ENCODE assay signal across 1 cellular context in the genomic region with DNA sequence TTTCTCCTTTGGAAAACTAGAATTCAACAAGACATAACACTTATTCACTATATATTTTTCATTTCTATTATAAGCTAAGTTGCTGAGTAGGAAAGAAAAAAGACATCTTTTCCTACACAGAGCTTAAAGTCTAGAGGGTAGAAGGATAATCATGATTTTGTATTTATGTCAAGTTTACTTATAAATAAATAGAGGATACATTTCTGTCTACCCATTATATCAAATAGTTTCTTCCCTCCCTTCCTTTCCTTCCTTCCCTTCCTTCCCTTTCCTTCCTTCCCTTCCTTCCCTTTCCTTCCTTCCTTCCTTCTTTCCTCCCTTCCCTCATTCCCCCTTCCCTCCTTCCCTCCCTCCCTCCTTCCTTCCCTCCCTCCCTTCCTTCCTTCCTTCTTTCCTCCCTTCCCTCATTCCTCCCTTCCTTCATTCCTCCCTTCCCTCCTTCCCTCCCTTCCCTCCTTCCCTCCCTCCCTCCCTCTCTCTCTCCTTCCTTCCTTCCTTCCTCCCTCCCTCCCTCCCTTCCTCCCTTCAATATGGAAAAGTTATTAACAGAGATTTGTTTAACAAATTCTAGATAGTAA.
TF ChIP-seq lines count a peak whose summit lies in the region.

No MANE protein-coding gene starts in this region.

TF ChIP-seq in IMR-90, 13 proteins besides CTCF, POLR2A, EP300 and RAD21 (continued from another document):
- TF ChIP-seq, protein P1, sequence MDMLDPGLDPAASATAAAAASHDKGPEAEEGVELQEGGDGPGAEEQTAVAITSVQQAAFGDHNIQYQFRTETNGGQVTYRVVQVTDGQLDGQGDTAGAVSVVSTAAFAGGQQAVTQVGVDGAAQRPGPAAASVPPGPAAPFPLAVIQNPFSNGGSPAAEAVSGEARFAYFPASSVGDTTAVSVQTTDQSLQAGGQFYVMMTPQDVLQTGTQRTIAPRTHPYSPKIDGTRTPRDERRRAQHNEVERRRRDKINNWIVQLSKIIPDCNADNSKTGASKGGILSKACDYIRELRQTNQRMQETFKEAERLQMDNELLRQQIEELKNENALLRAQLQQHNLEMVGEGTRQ (IDR thresholded peaks at IDR 0.05; ENCODE audit: low read depth, low read length) = no peak
- TF ChIP-seq BHLHE40 (IDR thresholded peaks at IDR 0.05; ENCODE audit: low read depth, low read length) (no peak), MAZ (IDR thresholded peaks at IDR 0.05; ENCODE audit: borderline replicate concordance, low read depth, low read length) (no peak), NFE2L2 (IDR thresholded peaks at IDR 0.05; ENCODE audit: low read depth, low read length) (no peak), CEBPB (IDR thresholded peaks at IDR 0.05; ENCODE audit: low read depth, low read length) (no peak), CHD1 (IDR thresholded peaks at IDR 0.05; ENCODE audit: low read depth, low read length) (no peak), MAFK (IDR thresholded peaks at IDR 0.05; ENCODE audit: low read depth, low read length) (no peak)
